ENCODE assay signal across 21 cellular contexts in genomic region chr10:14510346-14510745, GRCh38.
"Had no signal": no experiment of that assay in that cellular context is flagged by ENCODE, and none has a peak within 500 bp of the region (broad histone marks: within the 10 kb centered on the region; RNA-seq: fewer than 3 reads in every experiment).

No MANE protein-coding gene starts in this region.

- DNase-seq: IMR-90, Kasumi-1, MM.1S, NCI-H1092 treated with DMSO at 0.1 percent for 48 hours, NCI-H1417, NCI-H1436 treated with DMSO at 0.1 percent for 48 hours, NCI-H1694, NCI-H187 treated with DMSO at 0.1 percent for 48 hours, NCI-H2029 treated with DMSO at 0.1 percent for 48 hours, NCI-H2227 treated with DMSO at 0.1 percent for 48 hours, NCI-H524, NCI-H526 treated with DMSO at 0.1 percent for 48 hours, NCI-H774, Right ventricle myocardium superior, RPMI8226, SIG-M5 had no signal

- H3K36me3 ChIP-seq: SJSA1 had no signal

- H3K9me3 ChIP-seq: SJSA1 had no signal

- H3K27me3 ChIP-seq: SJSA1 had no signal

- H3K4me3 ChIP-seq: SJSA1, SK-N-MC had no signal

- H3K4me3 Mint-ChIP-seq: T-helper 1 cell treated with Interleukin-12 subunit alpha and Interleukin-12 subunit beta and Interleukin-4 antibody, amounts not matched to agents 30 μg/mL and 1 μg/mL, for 36 hours had no signal

- H3K4me1 ChIP-seq: SJSA1 had no signal

- H3K27ac Mint-ChIP-seq: T-helper 1 cell treated with Interleukin-12 subunit alpha and Interleukin-12 subunit beta and Interleukin-4 antibody, amounts not matched to agents 30 μg/mL and 1 μg/mL, for 36 hours had no signal

- H3K27ac ChIP-seq: KMS-11, SJSA1, SK-N-MC had no signal

- ATAC-seq: HepG2 had no signal
